1 cellular context compared by ENCODE assay signal in genomic region chrX:54708404-54708803, GRCh38.
TF ChIP-seq lines count a peak whose summit lies in the region.

No MANE protein-coding gene starts in this region.

TF ChIP-seq in HepG2, 621 proteins besides CTCF, POLR2A, EP300 and RAD21 (continued from another document):
- no peak for TF ChIP-seq REST (IDR thresholded peaks at IDR 0.05; ENCODE audit: borderline replicate concordance in 1 of 2, low read depth in 1 of 2, low read length in 2 of 2)
- no peak for TF ChIP-seq ZNF282 (IDR thresholded peaks at IDR 0.05; ENCODE audit: partially characterized antibody)
- TF ChIP-seq RXRA (CRISPR knock-in tag; IDR thresholded peaks at IDR 0.05): peak; percentile 23; the same call in 1 of the 2 replicates
- TF ChIP-seq REL (CRISPR knock-in tag; conservative IDR thresholded peaks at IDR 0.05): no peak
- no peak for TF ChIP-seq ZNF768 (CRISPR knock-in tag; IDR thresholded peaks at IDR 0.05)
- TF ChIP-seq DDIT3 (CRISPR knock-in tag; IDR thresholded peaks at IDR 0.05): no peak
- no peak for TF ChIP-seq ZNF780A (CRISPR knock-in tag; IDR thresholded peaks at IDR 0.05)
- TF ChIP-seq XRCC5 (optimal IDR thresholded peaks at IDR 0.05; ENCODE audit: low read length): no peak
- no peak for TF ChIP-seq ZNF841 (CRISPR knock-in tag; IDR thresholded peaks at IDR 0.05; ENCODE audit: borderline replicate concordance)
- no peak for TF ChIP-seq MAF1 (CRISPR knock-in tag; IDR thresholded peaks at IDR 0.05; ENCODE audit: borderline replicate concordance)
- TF ChIP-seq TGIF2 (CRISPR knock-in tag; IDR thresholded peaks at IDR 0.05): no peak
- TF ChIP-seq SOX6 (IDR thresholded peaks at IDR 0.05): no peak
- 0 out of 2 replicates have a peak, but pooled peaks have one; percentile 32 for TF ChIP-seq SOX6 (CRISPR knock-in tag; IDR thresholded peaks at IDR 0.05)
- no peak for TF ChIP-seq RBAK (CRISPR knock-in tag; IDR thresholded peaks at IDR 0.05)
- TF ChIP-seq, protein P1, sequence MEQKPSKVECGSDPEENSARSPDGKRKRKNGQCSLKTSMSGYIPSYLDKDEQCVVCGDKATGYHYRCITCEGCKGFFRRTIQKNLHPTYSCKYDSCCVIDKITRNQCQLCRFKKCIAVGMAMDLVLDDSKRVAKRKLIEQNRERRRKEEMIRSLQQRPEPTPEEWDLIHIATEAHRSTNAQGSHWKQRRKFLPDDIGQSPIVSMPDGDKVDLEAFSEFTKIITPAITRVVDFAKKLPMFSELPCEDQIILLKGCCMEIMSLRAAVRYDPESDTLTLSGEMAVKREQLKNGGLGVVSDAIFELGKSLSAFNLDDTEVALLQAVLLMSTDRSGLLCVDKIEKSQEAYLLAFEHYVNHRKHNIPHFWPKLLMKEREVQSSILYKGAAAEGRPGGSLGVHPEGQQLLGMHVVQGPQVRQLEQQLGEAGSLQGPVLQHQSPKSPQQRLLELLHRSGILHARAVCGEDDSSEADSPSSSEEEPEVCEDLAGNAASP (CRISPR knock-in tag; IDR thresholded peaks at IDR 0.05; ENCODE audit: borderline replicate concordance): peak; percentile 75; the same call in 1 of the 2 replicates
- no peak for TF ChIP-seq PHB2 (IDR thresholded peaks at IDR 0.05; ENCODE audit: partially characterized antibody)
- no peak for TF ChIP-seq CREB1 (IDR thresholded peaks at IDR 0.05)
- TF ChIP-seq CREB1 (CRISPR knock-in tag; IDR thresholded peaks at IDR 0.05): no peak
- no peak for TF ChIP-seq HNRNPLL (IDR thresholded peaks at IDR 0.05; ENCODE audit: low read depth, low read length, poor library complexity, severe bottlenecking)
- TF ChIP-seq SNAI1 (CRISPR knock-in tag; IDR thresholded peaks at IDR 0.05; ENCODE audit: borderline replicate concordance): no peak
- no peak for TF ChIP-seq ZNF747 (CRISPR knock-in tag; IDR thresholded peaks at IDR 0.05; ENCODE audit: borderline replicate concordance)
- TF ChIP-seq ZNF615 (CRISPR knock-in tag; IDR thresholded peaks at IDR 0.05; ENCODE audit: borderline replicate concordance): no peak
- no peak for TF ChIP-seq ZNF383 (CRISPR knock-in tag; IDR thresholded peaks at IDR 0.05; ENCODE audit: borderline replicate concordance)
- TF ChIP-seq MAZ (IDR thresholded peaks at IDR 0.05; ENCODE audit: borderline replicate concordance, low read depth, low read length): no peak
- no peak for TF ChIP-seq MAZ (CRISPR knock-in tag; IDR thresholded peaks at IDR 0.05; ENCODE audit: low read depth)
- TF ChIP-seq HNF4G (IDR thresholded peaks at IDR 0.05; ENCODE audit: borderline replicate concordance, low read depth, low read length): peak; percentile 34; the same call in 1 of the 2 replicates
- TF ChIP-seq HNF4G (CRISPR knock-in tag; IDR thresholded peaks at IDR 0.05; ENCODE audit: borderline replicate concordance, low read depth): no peak
- TF ChIP-seq ARNT2 (CRISPR knock-in tag; IDR thresholded peaks at IDR 0.05; ENCODE audit: low read depth): no peak
- TF ChIP-seq GPBP1L1 (CRISPR knock-in tag; IDR thresholded peaks at IDR 0.05): no peak
- TF ChIP-seq SNAPC4 (CRISPR knock-in tag; IDR thresholded peaks at IDR 0.05): no peak
- 0 out of 2 replicates have a peak, but pooled peaks have one; percentile 17 for TF ChIP-seq PAXIP1 (CRISPR knock-in tag; conservative IDR thresholded peaks at IDR 0.05)
- no peak for TF ChIP-seq DMAP1 (CRISPR knock-in tag; IDR thresholded peaks at IDR 0.05)
- no peak for TF ChIP-seq GABPB1 (CRISPR knock-in tag; IDR thresholded peaks at IDR 0.05)
- TF ChIP-seq SATB2 (CRISPR knock-in tag; IDR thresholded peaks at IDR 0.05): no peak
- no peak for TF ChIP-seq GATAD1 (CRISPR knock-in tag; IDR thresholded peaks at IDR 0.05)
- no peak for TF ChIP-seq CAMTA2 (CRISPR knock-in tag; IDR thresholded peaks at IDR 0.05; ENCODE audit: borderline replicate concordance)
- TF ChIP-seq ZNF562 (CRISPR knock-in tag; IDR thresholded peaks at IDR 0.05; ENCODE audit: borderline replicate concordance): no peak
- TF ChIP-seq, protein P2, sequence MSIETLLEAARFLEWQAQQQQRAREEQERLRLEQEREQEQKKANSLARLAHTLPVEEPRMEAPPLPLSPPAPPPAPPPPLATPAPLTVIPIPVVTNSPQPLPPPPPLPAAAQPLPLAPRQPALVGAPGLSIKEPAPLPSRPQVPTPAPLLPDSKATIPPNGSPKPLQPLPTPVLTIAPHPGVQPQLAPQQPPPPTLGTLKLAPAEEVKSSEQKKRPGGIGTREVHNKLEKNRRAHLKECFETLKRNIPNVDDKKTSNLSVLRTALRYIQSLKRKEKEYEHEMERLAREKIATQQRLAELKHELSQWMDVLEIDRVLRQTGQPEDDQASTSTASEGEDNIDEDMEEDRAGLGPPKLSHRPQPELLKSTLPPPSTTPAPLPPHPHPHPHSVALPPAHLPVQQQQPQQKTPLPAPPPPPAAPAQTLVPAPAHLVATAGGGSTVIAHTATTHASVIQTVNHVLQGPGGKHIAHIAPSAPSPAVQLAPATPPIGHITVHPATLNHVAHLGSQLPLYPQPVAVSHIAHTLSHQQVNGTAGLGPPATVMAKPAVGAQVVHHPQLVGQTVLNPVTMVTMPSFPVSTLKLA (IDR thresholded peaks at IDR 0.05): no peak
- TF ChIP-seq ZNF333 (CRISPR knock-in tag; IDR thresholded peaks at IDR 0.05; ENCODE audit: borderline replicate concordance): no peak
- no peak for TF ChIP-seq ZNF556 (CRISPR knock-in tag; IDR thresholded peaks at IDR 0.05; ENCODE audit: borderline replicate concordance)
